9 cellular contexts compared by ENCODE assay signal in the genomic region with DNA sequence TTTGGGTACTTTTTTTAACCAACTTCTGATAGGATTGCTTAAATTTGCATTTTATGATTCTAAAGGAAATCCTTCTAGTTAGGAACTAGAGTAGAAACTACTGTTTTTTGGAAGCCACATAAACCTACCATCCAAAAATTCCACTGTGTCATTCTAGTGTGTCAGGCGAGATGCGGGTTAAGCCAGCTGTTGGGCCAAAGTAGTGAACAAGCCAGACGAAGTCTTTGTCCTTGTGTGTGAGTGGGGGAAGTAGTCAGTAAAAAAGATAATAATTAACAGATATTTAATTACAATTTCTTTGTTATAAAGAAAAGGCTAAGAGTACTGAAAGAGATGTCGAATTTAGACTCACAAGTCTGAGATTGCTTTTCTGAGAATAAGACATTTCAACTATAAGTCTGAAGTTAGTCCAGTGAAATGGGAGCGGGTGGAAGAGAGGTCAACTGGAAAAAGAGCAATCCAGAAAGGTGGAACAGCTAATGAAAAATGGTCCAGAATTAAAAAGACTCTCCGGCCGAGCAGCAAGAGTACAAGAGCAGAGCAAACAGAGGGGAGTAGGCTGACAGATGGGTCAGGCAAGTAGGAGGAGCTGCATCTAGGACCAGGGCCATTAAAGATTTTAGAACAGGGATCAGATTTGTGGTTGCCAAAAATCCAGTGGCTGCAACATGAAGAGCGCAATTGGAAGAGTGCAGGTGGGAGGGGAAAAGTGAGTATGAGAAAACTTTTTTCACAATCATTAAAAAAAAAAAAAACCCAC. TPM values are rescaled to one million over a fixed set of nuclear protein-coding genes. Genes with fewer than 3 reads are reported as not detected.
DNase-seq lines count a peak whose midpoint lies in the region; ATAC-seq and TF ChIP-seq lines count a peak whose summit lies in the region.
"Had no signal": no experiment of that assay in that cellular context is flagged by ENCODE, and none has a peak within 500 bp of the region (broad histone marks: within the 10 kb centered on the region; RNA-seq: fewer than 3 reads in every experiment).

No MANE protein-coding gene starts in this region.

- no peak overlapping the region for H3K23ac ChIP-seq in H9 (ENCODE audit: insufficient read length, low read depth, low read length)

- H3K56ac ChIP-seq in H9 (ENCODE audit: insufficient read length, low read depth, low read length): no peak overlapping the region

- no peak overlapping the region for H2BK15ac ChIP-seq in H9 (ENCODE audit: low read depth, low read length)

- H3K79me2 ChIP-seq in H9 (ENCODE audit: insufficient read depth, low read length) (peaks cover 4% of the 10 kb centered on the region; the same call in 1 of the 2 replicates), OCI-LY7 (ENCODE audit: insufficient read depth, low read depth, low read length) (peaks cover 12% of the 10 kb centered on the region; the same call in 1 of the 2 replicates)

- no peaks in the 10 kb centered on the region for H3K9me3 Mint-ChIP-seq in H9
- H3K9me3 Mint-ChIP-seq in progenitor cell of endocrine pancreas (ENCODE audit: low read depth): peaks cover 19% of the 10 kb centered on the region

- no CpG with 5 or more reads among the region's 8 CpGs for WGBS in H9 (ENCODE audit: extremely low coverage, insufficient read length, low lambda C conversion rate)

- DNase-seq in H9: no peak
- DNase-seq in OCI-LY7 (ENCODE audit: low spot score): no peak
- no peak for DNase-seq in fibroblast of pulmonary artery (ENCODE audit: low read depth)
- no peak for DNase-seq in progenitor cell of endocrine pancreas (ENCODE audit: low spot score, unreplicated experiment)
- DNase-seq in stimulated activated CD8-positive, alpha-beta memory T cell treated with anti-CD3 and anti-CD28 coated beads, Interleukin-4, amount 100 ng/mL, for 48 hours: no peak
- DNase-seq in germinal center (ENCODE audit: low spot score): no peak
- DNase-seq in activated effector memory CD4-positive, alpha-beta T cell treated with anti-CD3 and anti-CD28 coated beads, Interleukin-2, amount 50 U/mL, for 16 hours: no peak
- DNase-seq: dermis blood vessel endothelial cell had no signal

- no peak overlapping the region for H3K14ac ChIP-seq in H9 (ENCODE audit: insufficient read depth, low read length)

- H3K27ac Mint-ChIP-seq in H9: no peak overlapping the region; a peak in 1 of 7 replicates
- H3K27ac Mint-ChIP-seq in progenitor cell of endocrine pancreas: peak overlapping the region; percentile 97

- H3K4me2 ChIP-seq in H9 (ENCODE audit: insufficient read depth, insufficient read length, low read length) (peak overlapping the region; percentile 87), OCI-LY7 (ENCODE audit: low read length) (peak overlapping the region; percentile 96)

- no peak for ATAC-seq in GM19452 (IDR thresholded peaks at IDR 0.05; ENCODE audit: unreplicated experiment)

- H3K4me1 Mint-ChIP-seq in H9 (peaks cover 38 to 40% of the 10 kb centered on the region in 2 experiments), progenitor cell of endocrine pancreas (ENCODE audit: low read depth) (peaks cover 20% of the 10 kb centered on the region)

- POLR2A ChIA-PET in OCI-LY7 (lab: Charles Lee): interaction anchor here (0.6 to 0.7 kb wide), 2 partner anchors 15 to 1625 kb away, joined by 3 read pairs; no protein-coding TSS in a partner anchor

- H3K27ac ChIP-seq in H9 (ENCODE audit: insufficient read length, low read depth, low read length): no peak overlapping the region
- H3K27ac ChIP-seq in OCI-LY7 (ENCODE audit: low read depth, low read length, poor library complexity, severe bottlenecking): no peak overlapping the region

- no peak overlapping the region for H2BK20ac ChIP-seq in H9 (ENCODE audit: low read depth, low read length, poor library complexity, severe bottlenecking)

- H3K9me2 ChIP-seq in OCI-LY7 (ENCODE audit: insufficient read depth, low read length): no peaks in the 10 kb centered on the region

- no peak overlapping the region for H4K5ac ChIP-seq in H9 (ENCODE audit: insufficient read length, low read depth, low read length)

- H4K8ac ChIP-seq in H9 (replicated peaks; ENCODE audit: insufficient read length, low read depth, low read length): no peak overlapping the region

- H2AK5ac ChIP-seq in H9 (ENCODE audit: insufficient read length, low read length): no peak overlapping the region

- no peaks in the 10 kb centered on the region for H3K36me3 ChIP-seq in OCI-LY7 (ENCODE audit: insufficient read depth, low read length)

- no peak overlapping the region for H3K9ac ChIP-seq in H9 (ENCODE audit: extremely low read depth, insufficient read length, low read length)

- TF ChIP-seq CTCF in H9 (conservative IDR thresholded peaks at IDR 0.05): no peak
- TF ChIP-seq CTCF in OCI-LY7 (conservative IDR thresholded peaks at IDR 0.05; ENCODE audit: low read length): no peak
- no peak for TF ChIP-seq CTCF in fibroblast of pulmonary artery (IDR thresholded peaks at IDR 0.05; ENCODE audit: low read length, missing control alignments)
- TF ChIP-seq CTCF in progenitor cell of endocrine pancreas (IDR thresholded peaks at IDR 0.05; ENCODE audit: unreplicated experiment): no peak

- H2AFZ ChIP-seq in H9 (ENCODE audit: low read length): no peak overlapping the region
- H2AFZ ChIP-seq in OCI-LY7 (ENCODE audit: low read length): peak overlapping the region; percentile 99; the same call in 1 of the 2 replicates

- H3K36me3 Mint-ChIP-seq in H9 (ENCODE audit: insufficient read depth in 1 of 3, low read depth in 3 of 3): peaks cover 5 to 21% (median 11%) of the 10 kb centered on the region in 3 experiments; a peak in 5 of 7 replicates
- peaks cover 24% of the 10 kb centered on the region for H3K36me3 Mint-ChIP-seq in progenitor cell of endocrine pancreas (ENCODE audit: insufficient read depth)

- no TSS peak for BruUV-seq in OCI-LY7 (replicated peaks; lab: Mats Ljungman, UMichigan)

- H3K4me3 ChIP-seq in OCI-LY7 (ENCODE audit: low read depth, low read length, poor library complexity, severe bottlenecking) (peak overlapping the region; percentile 82), fibroblast of pulmonary artery (replicated peaks; ENCODE audit: low read depth, low read length) (peak overlapping the region; percentile 77)

- no peak overlapping the region for H2BK120ac ChIP-seq in H9 (ENCODE audit: low read depth, low read length, poor library complexity, severe bottlenecking)

- no peak overlapping the region for H3K4ac ChIP-seq in H9 (ENCODE audit: low read depth, low read length)

- CTCF ChIA-PET in OCI-LY7 (lab: Charles Lee; ENCODE audit: unreplicated experiment): no interaction called here

- no peaks in the 10 kb centered on the region for H3K9me3 ChIP-seq in H9 (ENCODE audit: control insufficient read depth, low read depth, low read length)
- H3K9me3 ChIP-seq in OCI-LY7 (ENCODE audit: low read length): no peaks in the 10 kb centered on the region

- H4K20me1 ChIP-seq in H9 (ENCODE audit: control insufficient read depth, insufficient read depth, insufficient read length) (no peaks in the 10 kb centered on the region), OCI-LY7 (ENCODE audit: insufficient read depth, low read length) (peaks cover 6% of the 10 kb centered on the region; the same call in 1 of the 2 replicates)

- peaks cover 2% of the 10 kb centered on the region for H3K79me1 ChIP-seq in H9 (ENCODE audit: insufficient read depth, low read depth, low read length, poor library complexity, severe bottlenecking)

- no peak overlapping the region for H4K91ac ChIP-seq in H9 (ENCODE audit: insufficient read length, low read depth, low read length)

- no peak overlapping the region for H2BK12ac ChIP-seq in H9 (ENCODE audit: insufficient read length, low read depth, low read length)

- no peak overlapping the region for H2BK5ac ChIP-seq in H9 (ENCODE audit: insufficient read length, low read length)

- no peak overlapping the region for H3T11ph ChIP-seq in H9 (ENCODE audit: low read length)

- H3K4me3 Mint-ChIP-seq in H9: peak overlapping the region; percentile 90 to 93
- peak overlapping the region; percentile 95 for H3K4me3 Mint-ChIP-seq in progenitor cell of endocrine pancreas (ENCODE audit: low read depth)

- no peaks in the 10 kb centered on the region for H3K27me3 ChIP-seq in H9 (ENCODE audit: insufficient read depth, low read length)

- intact Hi-C loops in OCI-LY7 (cut with micrococcal nuclease; ENCODE audit: unreplicated experiment): loop anchor here (5.0 to 10.0 kb wide), 3 partner anchors 298 to 1720 kb away; a partner anchor contains a TSS

- H3K4me1 ChIP-seq in H9 (ENCODE audit: insufficient read depth, low read length) (no peaks in the 10 kb centered on the region; the same call in 1 of the 2 replicates), OCI-LY7 (ENCODE audit: insufficient read depth, low read length, poor library complexity, severe bottlenecking) (peaks cover 23% of the 10 kb centered on the region)

- no peak overlapping the region for H3K18ac ChIP-seq in H9 (ENCODE audit: insufficient read length, low read depth, low read length)

- H3K27me3 Mint-ChIP-seq in H9 (ENCODE audit: low read depth) (peaks cover 18% of the 10 kb centered on the region), progenitor cell of endocrine pancreas (no peaks in the 10 kb centered on the region)

- H3K23me2 ChIP-seq in H9 (ENCODE audit: insufficient read length, low read depth, low read length, poor library complexity, severe bottlenecking): peaks cover 10% of the 10 kb centered on the region

RNA-seq across cellular contexts. Expression of a gene that starts 1.5 kb away (rescaled TPM):
- 40.4 and 44.4 TPM in 2 replicates for total RNA-seq in H9 (2021)
- 5.6 and 7.0 TPM in 2 replicates for total RNA-seq in OCI-LY7 (2014; rRNA removed; shearing (Covaris generic))
- total RNA-seq in OCI-LY7 (2022): 13.1 and 14.1 TPM in 2 replicates
- total RNA-seq in progenitor cell of endocrine pancreas: 75.3 and 77.8 TPM in 2 replicates
